In the genomic region with DNA sequence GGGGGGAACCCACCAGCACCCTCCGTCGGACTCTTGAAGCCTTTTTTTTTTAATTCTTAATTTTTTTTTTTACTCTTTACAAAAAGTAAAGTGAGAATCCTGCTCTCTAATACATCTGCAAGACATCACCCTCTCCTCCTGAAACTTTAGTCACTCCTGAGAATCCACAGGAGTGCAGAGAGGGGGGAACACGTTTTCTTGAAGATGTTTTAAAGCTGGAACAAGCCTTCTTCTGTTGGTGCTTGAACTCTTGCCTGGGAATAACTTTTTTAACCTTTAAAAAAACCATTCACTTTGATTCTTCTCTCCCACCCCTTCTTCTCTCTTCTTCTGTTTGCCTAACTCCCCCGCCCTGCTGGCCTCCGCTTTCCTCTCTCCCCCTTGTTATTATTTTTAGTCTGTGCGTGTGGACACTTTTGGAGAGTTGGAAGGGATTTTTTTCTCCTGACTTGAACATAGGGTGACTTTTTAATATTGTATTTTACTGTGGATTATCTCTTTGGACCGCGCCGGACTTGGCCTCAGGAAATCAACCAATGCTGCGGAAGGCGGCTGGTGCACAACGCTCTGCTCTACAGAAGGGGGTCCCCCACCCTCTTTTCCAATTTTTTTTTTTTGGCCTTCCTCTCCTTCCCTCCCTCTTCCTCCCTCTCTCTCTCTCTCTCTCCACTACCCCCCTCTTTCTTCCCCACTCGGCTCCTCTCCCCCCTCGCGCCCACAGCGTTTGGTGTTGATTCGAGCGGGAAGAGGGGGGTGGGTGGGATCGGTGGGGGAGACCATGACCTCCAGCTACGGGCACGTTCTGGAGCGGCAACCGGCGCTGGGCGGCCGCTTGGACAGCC, we compare ENCODE assay signal across 8 cellular contexts.
DNase-seq lines count a peak whose midpoint lies in the region; ATAC-seq and TF ChIP-seq lines count a peak whose summit lies in the region.

A gene (plus strand): TSS at position 691 of the 842 bp plus-strand sequence. CDS start 88 bp downstream, at position 779.

- no peak for TF ChIP-seq CTCF in astrocyte of the cerebellum (IDR thresholded peaks at IDR 0.05; ENCODE audit: low read depth, low read length, missing control alignments)

- peak; percentile 34 for DNase-seq in HCEC 1CT
- no peak for DNase-seq in astrocyte of the cerebellum (ENCODE audit: low read depth)
- DNase-seq in middle frontal gyrus (ENCODE audit: extremely low spot score, low spot score), result no peak
- DNase-seq in NCI-H748 (lab: John Stamatoyannopoulos, UW; ENCODE audit: unreplicated experiment), result no peak
- no peak for DNase-seq in KG1 (lab: John Stamatoyannopoulos, UW)

- H3K27me3 ChIP-seq in iPS-18a (ENCODE audit: control insufficient read depth, insufficient read depth, low read length), result peaks cover 100% of the 10 kb centered on the region

- H3K9ac ChIP-seq in iPS-18a (ENCODE audit: low read length), result peak within 1 kb of the TSS; percentile 7

- no peak for ATAC-seq in GM21360 (IDR thresholded peaks at IDR 0.05; ENCODE audit: unreplicated experiment)

- H3K4me1 ChIP-seq in iPS-18a (ENCODE audit: control insufficient read depth, low read depth, low read length), result peaks cover 52% of the 10 kb centered on the region

- no peaks in the 10 kb centered on the region for H3K36me3 ChIP-seq in iPS-18a (ENCODE audit: control insufficient read depth, low read depth, low read length)

- H3K27ac ChIP-seq in iPS-18a (ENCODE audit: low read length), result no peak within 1 kb of the TSS
- H3K27ac ChIP-seq in skin epidermis, result peak within 1 kb of the TSS; percentile 43 to 98 (median 87)

- H3K4me3 ChIP-seq in astrocyte of the cerebellum (ENCODE audit: low read depth, low read length), result peak within 1 kb of the TSS; percentile 85
- peak within 1 kb of the TSS; percentile 71 for H3K4me3 ChIP-seq in iPS-18a (ENCODE audit: low read length)
- H3K4me3 ChIP-seq in skin epidermis, result peak within 1 kb of the TSS; percentile 24 to 59 (median 36)

- no peaks in the 10 kb centered on the region for H3K9me3 ChIP-seq in iPS-18a (ENCODE audit: control insufficient read depth, low read depth, low read length)

- in situ Hi-C loops in astrocyte of the cerebellum (cut with HindIII; ENCODE audit: low sequenced_read_pairs), result loop anchor here (25.0 kb wide), 1 partner anchor 726 kb away; no protein-coding TSS in a partner anchor
